Comparison of ENCODE assay signal across 1 cellular context in the genomic region with DNA sequence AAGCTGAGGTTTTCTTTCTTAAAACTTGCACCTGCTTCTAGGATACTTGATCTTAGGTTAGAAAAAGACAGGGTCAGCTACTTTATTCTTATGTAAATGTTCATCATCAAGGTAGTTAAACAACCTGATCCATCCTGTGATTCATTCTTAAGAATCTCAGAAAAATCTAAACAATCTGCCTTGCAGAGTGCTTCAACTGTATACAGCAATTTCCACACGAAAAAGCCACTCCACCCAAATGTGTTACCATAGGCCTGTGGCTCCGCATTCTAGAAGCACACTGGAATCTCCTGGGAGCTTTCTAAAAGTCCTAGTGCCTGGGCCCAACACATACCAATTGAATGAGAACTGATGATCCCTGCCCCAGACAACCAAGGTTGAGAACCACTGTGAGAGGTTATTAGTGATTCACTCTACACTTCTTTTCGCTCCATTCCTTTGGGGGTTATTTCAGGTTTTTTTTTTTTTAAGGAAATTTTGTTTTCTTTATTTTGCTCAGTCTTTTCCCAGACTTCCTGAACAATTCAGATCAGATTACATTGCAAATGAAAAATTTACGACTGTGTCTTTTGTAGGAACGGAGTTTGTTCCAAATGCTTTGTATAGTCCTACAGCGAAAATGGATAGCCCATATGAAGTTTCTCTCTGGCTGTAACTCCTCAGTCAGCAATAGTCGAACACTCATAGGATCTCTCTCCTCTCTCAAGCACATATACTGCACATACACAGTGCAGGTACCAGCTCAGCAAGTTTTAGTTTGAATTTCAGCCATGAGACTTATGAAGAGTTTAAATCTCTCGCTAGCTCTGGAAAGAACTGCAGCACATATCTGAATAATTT.
TF ChIP-seq lines count a peak whose summit lies in the region.

No MANE protein-coding gene starts in this region.

TF ChIP-seq in HepG2, 621 proteins besides CTCF, POLR2A, EP300 and RAD21 (continued from another document):
- TF ChIP-seq RFXAP (CRISPR knock-in tag; IDR thresholded peaks at IDR 0.05; ENCODE audit: borderline replicate concordance), result no peak
- TF ChIP-seq PAWR (CRISPR knock-in tag; IDR thresholded peaks at IDR 0.05; ENCODE audit: borderline replicate concordance), result no peak
